Comparison of ENCODE assay signal across 8 cellular contexts in the genomic region with DNA sequence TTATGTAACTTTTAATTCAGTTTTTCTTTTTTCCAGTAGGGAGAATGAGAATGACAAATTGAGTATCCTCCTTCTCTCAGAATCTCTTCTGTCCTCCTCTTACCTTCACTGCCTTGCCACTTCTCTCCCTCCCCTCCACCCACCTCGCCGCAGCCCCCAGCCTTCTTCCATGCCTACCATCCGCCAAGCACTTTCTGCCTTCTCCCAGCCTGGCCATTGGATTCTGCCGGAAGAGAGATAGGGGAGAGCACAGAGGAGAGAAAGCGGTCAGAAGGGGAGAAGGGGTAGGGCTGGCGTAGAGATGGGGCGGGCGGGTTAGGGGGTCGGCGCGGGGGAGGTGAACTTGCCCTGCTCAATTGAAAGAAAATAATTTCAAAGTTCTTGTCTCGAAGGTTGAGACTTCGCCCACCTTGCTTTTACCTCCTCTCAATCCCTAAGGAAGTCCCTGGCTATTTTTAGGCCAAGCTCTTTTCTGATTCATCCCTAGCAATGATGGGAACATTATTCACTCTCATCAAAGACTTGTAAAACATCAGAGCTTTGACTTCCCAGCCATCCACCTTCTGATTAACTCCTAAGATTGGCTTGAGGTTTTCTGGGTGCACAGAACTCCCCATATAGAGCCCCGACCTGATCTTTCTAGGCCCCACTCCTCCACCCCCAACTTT. TPM values are rescaled to one million over a fixed set of nuclear protein-coding genes. Genes with fewer than 3 reads are reported as not detected.
A peak's percentile ranks its signal among the peaks of the same experiment; 100 is the strongest.
DNase-seq lines count a peak whose midpoint lies in the region; ATAC-seq lines count a peak whose summit lies in the region.

No MANE protein-coding gene starts in this region.

- H3K4me3 ChIP-seq in iPS-20b (ENCODE audit: low read length): peak overlapping the region; percentile 89

- ATAC-seq in stimulated activated naive B cell treated with anti-CD40 and anti-IgM and Interleukin-4, amounts not matched to agents 10 μg/mL and 1 μg/mL and 100 μg/mL, for 72 hours (replicated peaks): no peak
- ATAC-seq in HG02981 (IDR thresholded peaks at IDR 0.05; ENCODE audit: unreplicated experiment): no peak

- H3K4me1 Mint-ChIP-seq in T-helper 2 cell treated with Interferon-gamma antibody and Interleukin-4, amounts not matched to agents 5 μg/mL and 100 μg/mL, for 36 hours (ENCODE audit: low read depth): peaks cover 45% of the 10 kb centered on the region
- H3K4me1 Mint-ChIP-seq in activated T-helper 2 cell treated with anti-CD3 and anti-CD28 coated beads, Interferon-gamma antibody, Interleukin-2, Interleukin-4, amounts not matched to agents 10 μg/mL and 5 μg/mL and 100 μg/mL, durations not matched to agents 14 hours and 24 hours and 36 hours (ENCODE audit: low read depth): peaks cover 42% of the 10 kb centered on the region
- H3K4me1 Mint-ChIP-seq in stimulated activated naive B cell treated with anti-CD40 and anti-IgM and Interleukin-4, amounts not matched to agents 10 μg/mL and 1 μg/mL and 100 μg/mL, for 72 hours: peaks cover 17 to 34% of the 10 kb centered on the region in 2 donors

- peaks cover 31% of the 10 kb centered on the region for H3K27me3 ChIP-seq in iPS-20b (ENCODE audit: insufficient read depth, low read length)

- peaks cover 10% of the 10 kb centered on the region for H3K4me1 ChIP-seq in iPS-20b (ENCODE audit: insufficient read depth, low read length)

- no peaks in the 10 kb centered on the region for H3K9me3 Mint-ChIP-seq in T-helper 2 cell treated with Interferon-gamma antibody and Interleukin-4, amounts not matched to agents 5 μg/mL and 100 μg/mL, for 36 hours
- no peaks in the 10 kb centered on the region for H3K9me3 Mint-ChIP-seq in activated T-helper 2 cell treated with anti-CD3 and anti-CD28 coated beads, Interferon-gamma antibody, Interleukin-2, Interleukin-4, amounts not matched to agents 10 μg/mL and 5 μg/mL and 100 μg/mL, durations not matched to agents 14 hours and 24 hours and 36 hours
- H3K9me3 Mint-ChIP-seq in stimulated activated naive B cell treated with anti-CD40 and anti-IgM and Interleukin-4, amounts not matched to agents 10 μg/mL and 1 μg/mL and 100 μg/mL, for 72 hours: no peaks in the 10 kb centered on the region

- H3K4me3 Mint-ChIP-seq in T-helper 2 cell treated with Interferon-gamma antibody and Interleukin-4, amounts not matched to agents 5 μg/mL and 100 μg/mL, for 36 hours: peak overlapping the region; percentile 91
- H3K4me3 Mint-ChIP-seq in activated T-helper 2 cell treated with anti-CD3 and anti-CD28 coated beads, Interferon-gamma antibody, Interleukin-2, Interleukin-4, amounts not matched to agents 10 μg/mL and 5 μg/mL and 100 μg/mL, durations not matched to agents 14 hours and 24 hours and 36 hours (ENCODE audit: low read depth): peak overlapping the region; percentile 85
- peak overlapping the region; percentile 88 to 93 for H3K4me3 Mint-ChIP-seq in stimulated activated naive B cell treated with anti-CD40 and anti-IgM and Interleukin-4, amounts not matched to agents 10 μg/mL and 1 μg/mL and 100 μg/mL, for 72 hours

- H3K27ac ChIP-seq in iPS-20b (ENCODE audit: low read length): no peak overlapping the region

- H3K36me3 Mint-ChIP-seq in T-helper 2 cell treated with Interferon-gamma antibody and Interleukin-4, amounts not matched to agents 5 μg/mL and 100 μg/mL, for 36 hours (ENCODE audit: low read depth): no peaks in the 10 kb centered on the region
- peaks cover 5% of the 10 kb centered on the region for H3K36me3 Mint-ChIP-seq in activated T-helper 2 cell treated with anti-CD3 and anti-CD28 coated beads, Interferon-gamma antibody, Interleukin-2, Interleukin-4, amounts not matched to agents 10 μg/mL and 5 μg/mL and 100 μg/mL, durations not matched to agents 14 hours and 24 hours and 36 hours (ENCODE audit: low read depth)
- peaks cover 0 to 2% of the 10 kb centered on the region in 2 donors for H3K36me3 Mint-ChIP-seq in stimulated activated naive B cell treated with anti-CD40 and anti-IgM and Interleukin-4, amounts not matched to agents 10 μg/mL and 1 μg/mL and 100 μg/mL, for 72 hours

- H3K9me3 ChIP-seq in iPS-20b (ENCODE audit: insufficient read depth, low read depth, low read length): no peaks in the 10 kb centered on the region

- peak overlapping the region; percentile 78 for H3K27ac Mint-ChIP-seq in T-helper 2 cell treated with Interferon-gamma antibody and Interleukin-4, amounts not matched to agents 5 μg/mL and 100 μg/mL, for 36 hours
- H3K27ac Mint-ChIP-seq in activated T-helper 2 cell treated with anti-CD3 and anti-CD28 coated beads, Interferon-gamma antibody, Interleukin-2, Interleukin-4, amounts not matched to agents 10 μg/mL and 5 μg/mL and 100 μg/mL, durations not matched to agents 14 hours and 24 hours and 36 hours: peak overlapping the region; percentile 47
- H3K27ac Mint-ChIP-seq in stimulated activated naive B cell treated with anti-CD40 and anti-IgM and Interleukin-4, amounts not matched to agents 10 μg/mL and 1 μg/mL and 100 μg/mL, for 72 hours: peak overlapping the region; percentile 82

- no peak for DNase-seq in T-helper 2 cell treated with Interferon-gamma antibody and Interleukin-4, amounts not matched to agents 5 μg/mL and 100 μg/mL, for 36 hours (ENCODE audit: low spot score)
- DNase-seq in T-helper 2 cell (no peak), midbrain (lab: John Stamatoyannopoulos, UW) (no peak), MV-4-11 (lab: John Stamatoyannopoulos, UW) (no peak)
- DNase-seq in activated T-helper 2 cell treated with anti-CD3 and anti-CD28 coated beads, Interferon-gamma antibody, Interleukin-2, Interleukin-4, amounts not matched to agents 10 μg/mL and 5 μg/mL and 100 μg/mL, durations not matched to agents 14 hours and 24 hours and 36 hours (ENCODE audit: low spot score): no peak
- DNase-seq in stimulated activated naive B cell treated with anti-CD40 and anti-IgM and Interleukin-4, amounts not matched to agents 10 μg/mL and 1 μg/mL and 100 μg/mL, for 72 hours: no peak

- no peaks in the 10 kb centered on the region for H3K36me3 ChIP-seq in iPS-20b (ENCODE audit: insufficient read depth, low read depth, low read length)

- no peaks in the 10 kb centered on the region for H3K27me3 Mint-ChIP-seq in T-helper 2 cell treated with Interferon-gamma antibody and Interleukin-4, amounts not matched to agents 5 μg/mL and 100 μg/mL, for 36 hours (ENCODE audit: low read depth)
- H3K27me3 Mint-ChIP-seq in activated T-helper 2 cell treated with anti-CD3 and anti-CD28 coated beads, Interferon-gamma antibody, Interleukin-2, Interleukin-4, amounts not matched to agents 10 μg/mL and 5 μg/mL and 100 μg/mL, durations not matched to agents 14 hours and 24 hours and 36 hours (ENCODE audit: low read depth): peaks cover 2% of the 10 kb centered on the region
- peaks cover 46 to 48% of the 10 kb centered on the region in 2 donors for H3K27me3 Mint-ChIP-seq in stimulated activated naive B cell treated with anti-CD40 and anti-IgM and Interleukin-4, amounts not matched to agents 10 μg/mL and 1 μg/mL and 100 μg/mL, for 72 hours

- intact Hi-C loops in activated T-helper 2 cell treated with anti-CD3 and anti-CD28 coated beads, Interferon-gamma antibody, Interleukin-2, Interleukin-4, amounts not matched to agents 10 μg/mL and 5 μg/mL and 100 μg/mL, durations not matched to agents 14 hours and 24 hours and 36 hours (cut with micrococcal nuclease): loop anchor here (1.0 to 5.0 kb wide), 2 partner anchors 12 to 40 kb away; no protein-coding TSS in a partner anchor

- H3K9ac ChIP-seq in iPS-20b (ENCODE audit: low read depth, low read length): peak overlapping the region; percentile 75; the same call in 1 of the 2 replicates

RNA-seq across cellular contexts. Expression of a gene that starts 0.8 kb away (rescaled TPM):
- 11.7 and 13.3 TPM in 2 replicates for total RNA-seq in activated T-helper 2 cell treated with anti-CD3 and anti-CD28 coated beads, Interferon-gamma antibody, Interleukin-2, Interleukin-4, amounts not matched to agents 10 μg/mL and 5 μg/mL and 100 μg/mL, durations not matched to agents 14 hours and 24 hours and 36 hours

RNA-seq across cellular contexts. Expression of a gene that starts 46.1 kb away (rescaled TPM):
- total RNA-seq in activated T-helper 2 cell treated with anti-CD3 and anti-CD28 coated beads, Interferon-gamma antibody, Interleukin-2, Interleukin-4, amounts not matched to agents 10 μg/mL and 5 μg/mL and 100 μg/mL, durations not matched to agents 14 hours and 24 hours and 36 hours: 1.6 and 1.9 TPM in 2 replicates

RNA-seq across cellular contexts. Expression of a gene that starts 52.5 kb away (rescaled TPM):
- total RNA-seq in activated T-helper 2 cell treated with anti-CD3 and anti-CD28 coated beads, Interferon-gamma antibody, Interleukin-2, Interleukin-4, amounts not matched to agents 10 μg/mL and 5 μg/mL and 100 μg/mL, durations not matched to agents 14 hours and 24 hours and 36 hours: not detected in 2 replicates
